3 cellular contexts compared by ENCODE assay signal in the genomic region with DNA sequence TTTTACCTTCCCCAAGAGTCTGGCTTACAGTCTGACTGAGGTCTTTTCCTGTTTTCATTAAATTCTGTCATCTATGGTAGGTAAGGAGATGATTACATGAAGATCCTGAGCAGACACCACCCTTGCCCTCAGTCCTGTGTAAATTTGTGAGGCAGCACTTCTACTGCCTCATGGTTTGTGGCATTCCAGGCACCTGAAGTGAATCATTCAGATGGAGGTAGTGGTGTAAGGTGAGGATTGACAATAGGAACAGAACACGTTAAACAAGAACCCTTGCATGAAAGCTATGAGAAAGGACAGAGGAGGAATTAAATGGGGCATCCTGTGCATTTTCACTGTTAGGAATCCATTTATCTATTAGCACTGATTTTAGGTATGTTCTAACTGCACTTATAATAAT.
TF ChIP-seq lines count a peak whose summit lies in the region.

No MANE protein-coding gene starts in this region.

TF ChIP-seq in SK-N-SH, 30 proteins besides CTCF, POLR2A, EP300 and RAD21:
- TF ChIP-seq, protein P1, sequence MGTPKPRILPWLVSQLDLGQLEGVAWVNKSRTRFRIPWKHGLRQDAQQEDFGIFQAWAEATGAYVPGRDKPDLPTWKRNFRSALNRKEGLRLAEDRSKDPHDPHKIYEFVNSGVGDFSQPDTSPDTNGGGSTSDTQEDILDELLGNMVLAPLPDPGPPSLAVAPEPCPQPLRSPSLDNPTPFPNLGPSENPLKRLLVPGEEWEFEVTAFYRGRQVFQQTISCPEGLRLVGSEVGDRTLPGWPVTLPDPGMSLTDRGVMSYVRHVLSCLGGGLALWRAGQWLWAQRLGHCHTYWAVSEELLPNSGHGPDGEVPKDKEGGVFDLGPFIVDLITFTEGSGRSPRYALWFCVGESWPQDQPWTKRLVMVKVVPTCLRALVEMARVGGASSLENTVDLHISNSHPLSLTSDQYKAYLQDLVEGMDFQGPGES (IDR thresholded peaks at IDR 0.05; ENCODE audit: low read depth, low read length) = no peak
- no peak for TF ChIP-seq NRF1 (IDR thresholded peaks at IDR 0.05; ENCODE audit: low read depth, low read length)
- TF ChIP-seq SIN3A (IDR thresholded peaks at IDR 0.05; ENCODE audit: borderline replicate concordance, low read depth, low read length) = no peak
- no peak for TF ChIP-seq PBX3 (IDR thresholded peaks at IDR 0.05)
- no peak for TF ChIP-seq EZH2phosphoT487 (IDR thresholded peaks at IDR 0.05; ENCODE audit: borderline replicate concordance, low read depth)
- TF ChIP-seq TAF1 (IDR thresholded peaks at IDR 0.05; ENCODE audit: borderline replicate concordance, low read depth, low read length) = no peak
- TF ChIP-seq JUND (IDR thresholded peaks at IDR 0.05) = no peak
- TF ChIP-seq ZBTB33 (IDR thresholded peaks at IDR 0.05; ENCODE audit: borderline replicate concordance, low read depth) = no peak
- no peak for TF ChIP-seq MEF2A (IDR thresholded peaks at IDR 0.05; ENCODE audit: borderline replicate concordance, low read depth)
- TF ChIP-seq USF2 (IDR thresholded peaks at IDR 0.05; ENCODE audit: borderline replicate concordance, low read depth, low read length) = no peak

TF ChIP-seq in SK-N-SH treated with all-trans-retinoic acid at 6 μM for 48 hours, 23 proteins besides CTCF, POLR2A, EP300 and RAD21:
- TF ChIP-seq ZFP3 (CRISPR knock-in tag; IDR thresholded peaks at IDR 0.05) (no peak), RARB (CRISPR knock-in tag; IDR thresholded peaks at IDR 0.05) (no peak), GLIS3 (CRISPR knock-in tag; IDR thresholded peaks at IDR 0.05) (no peak), ISL1 (CRISPR knock-in tag; IDR thresholded peaks at IDR 0.05) (no peak), TOX (CRISPR knock-in tag; IDR thresholded peaks at IDR 0.05; ENCODE audit: borderline replicate concordance) (no peak)

TF ChIP-seq in H1, 55 proteins besides CTCF, POLR2A, EP300 and RAD21:
- TF ChIP-seq HDAC2 (IDR thresholded peaks at IDR 0.05; ENCODE audit: borderline replicate concordance in 1 of 2, low read depth in 2 of 2, low read length in 2 of 2) (no peak), JUND (IDR thresholded peaks at IDR 0.05; ENCODE audit: low read length) (no peak), SUZ12 (IDR thresholded peaks at IDR 0.05; ENCODE audit: low read length) (no peak), SIX5 (IDR thresholded peaks at IDR 0.05; ENCODE audit: low read depth, low read length) (no peak), ZNF274 (IDR thresholded peaks at IDR 0.05; ENCODE audit: borderline replicate concordance, extremely low read depth, low read length) (no peak), CHD2 (IDR thresholded peaks at IDR 0.05; ENCODE audit: low read length) (no peak), CBX8 (IDR thresholded peaks at IDR 0.05; ENCODE audit: borderline replicate concordance, low read depth, low read length) (no peak), CREB1 (IDR thresholded peaks at IDR 0.05) (no peak), USF2 (IDR thresholded peaks at IDR 0.05; ENCODE audit: low read length) (no peak), SIRT6 (IDR thresholded peaks at IDR 0.05; ENCODE audit: low read length) (no peak), BCL11A (IDR thresholded peaks at IDR 0.05; ENCODE audit: low read depth in 2 of 2, low read length in 2 of 2) (no peak), RBBP5 (IDR thresholded peaks at IDR 0.05; ENCODE audit: borderline replicate concordance, low read depth, low read length) (no peak)
- TF ChIP-seq, protein P2, sequence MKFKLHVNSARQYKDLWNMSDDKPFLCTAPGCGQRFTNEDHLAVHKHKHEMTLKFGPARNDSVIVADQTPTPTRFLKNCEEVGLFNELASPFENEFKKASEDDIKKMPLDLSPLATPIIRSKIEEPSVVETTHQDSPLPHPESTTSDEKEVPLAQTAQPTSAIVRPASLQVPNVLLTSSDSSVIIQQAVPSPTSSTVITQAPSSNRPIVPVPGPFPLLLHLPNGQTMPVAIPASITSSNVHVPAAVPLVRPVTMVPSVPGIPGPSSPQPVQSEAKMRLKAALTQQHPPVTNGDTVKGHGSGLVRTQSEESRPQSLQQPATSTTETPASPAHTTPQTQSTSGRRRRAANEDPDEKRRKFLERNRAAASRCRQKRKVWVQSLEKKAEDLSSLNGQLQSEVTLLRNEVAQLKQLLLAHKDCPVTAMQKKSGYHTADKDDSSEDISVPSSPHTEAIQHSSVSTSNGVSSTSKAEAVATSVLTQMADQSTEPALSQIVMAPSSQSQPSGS (IDR thresholded peaks at IDR 0.05; ENCODE audit: low read length) = no peak
TF ChIP-seq in H1: peak in this region for 0.
